8 cellular contexts compared by ENCODE assay signal in genomic region chr17:64965226-64965625, GRCh38. TPM values are rescaled to one million over a fixed set of nuclear protein-coding genes. Genes with fewer than 3 reads are reported as not detected.
DNase-seq lines count a peak whose midpoint lies in the region; ATAC-seq and TF ChIP-seq lines count a peak whose summit lies in the region.
"Not testable (repeated sequence)": the region's sequence is repeated elsewhere in the genome, so short reads cannot be mapped to it uniquely, and the experiment has no call there.

No MANE protein-coding gene starts in this region.

- not testable (repeated sequence) for H3K27ac Mint-ChIP-seq in activated T-helper 17 cell treated with anti-CD3 and anti-CD28 coated beads, Interleukin-2, amount 50 U/mL, for 72 hours; endodermal cell

- DNase-seq in A673 (ENCODE audit: low spot score); MM.1S; endodermal cell; lower lobe of right lung; gastrocnemius medialis: not testable (repeated sequence)
- peak in 1 of 2 experiments; percentile 29 for DNase-seq in SJCRH30

- TF ChIP-seq CTCF in A673 (conservative IDR thresholded peaks at IDR 0.05; ENCODE audit: low read depth, low read length); MM.1S (IDR thresholded peaks at IDR 0.05; ENCODE audit: low read length); endodermal cell (conservative IDR thresholded peaks at IDR 0.05); lower lobe of right lung (IDR thresholded peaks at IDR 0.05); gastrocnemius medialis (IDR thresholded peaks at IDR 0.05 in 4 of 5, conservative IDR thresholded peaks at IDR 0.05 in 1 of 5): not testable (repeated sequence)

- not testable (repeated sequence) for ATAC-seq in activated T-helper 17 cell treated with anti-CD3 and anti-CD28 coated beads, Interleukin-2, amount 50 U/mL, for 72 hours (replicated peaks); lower lobe of right lung
- peak; percentile 16 to 22 for ATAC-seq in gastrocnemius medialis

- H3K4me2 ChIP-seq in MM.1S (ENCODE audit: low read depth, low read length) = peak overlapping the region; percentile 34; the same call in 1 of the 2 replicates

- not testable (repeated sequence) for H3K27me3 Mint-ChIP-seq in activated T-helper 17 cell treated with anti-CD3 and anti-CD28 coated beads, Interleukin-2, amount 50 U/mL, for 72 hours
- H3K27me3 Mint-ChIP-seq in endodermal cell (ENCODE audit: insufficient read depth) = peaks cover 26% of the 10 kb centered on the region

- not testable (repeated sequence) for H4K20me1 ChIP-seq in MM.1S (ENCODE audit: insufficient read depth, low read length)

- H3K9me2 ChIP-seq in MM.1S (replicated peaks; ENCODE audit: insufficient read depth, low read length) = not testable (repeated sequence)

- peaks cover 20% of the 10 kb centered on the region for H3F3A ChIP-seq in MM.1S (ENCODE audit: insufficient read depth, low read length)

- H3K4me3 ChIP-seq in A673 (ENCODE audit: low read depth, low read length, poor library complexity, severe bottlenecking) (peak overlapping the region; percentile 34), GM08714 (ENCODE audit: low read length) (peak overlapping the region; percentile 46; the same call in 1 of the 2 replicates), MM.1S (ENCODE audit: low read length) (peak overlapping the region; percentile 22; the same call in 1 of the 2 replicates), SJCRH30 (peak overlapping the region; percentile 41), lower lobe of right lung (peak overlapping the region; percentile 37), gastrocnemius medialis (peak overlapping the region; percentile 11 to 53 (median 45))
- H3K4me3 ChIP-seq in endodermal cell (ENCODE audit: low read length) = not testable (repeated sequence)

- CTCF ChIA-PET in A673 (lab: Charles Lee) = not testable (repeated sequence)

- 80 to 91% methylated on average over 1 to 3 of the region's 5 CpGs for WGBS in endodermal cell (ENCODE audit: insufficient coverage in 1 of 2, insufficient read length in 1 of 2), 2 experiments

- peak overlapping the region; percentile 70 for H3K4me3 Mint-ChIP-seq in activated T-helper 17 cell treated with anti-CD3 and anti-CD28 coated beads, Interleukin-2, amount 50 U/mL, for 72 hours
- H3K4me3 Mint-ChIP-seq in endodermal cell = peak overlapping the region; percentile 41

- H3K4me1 ChIP-seq in A673 (ENCODE audit: insufficient read depth, low read length, poor library complexity, severe bottlenecking) (peaks cover 34% of the 10 kb centered on the region), MM.1S (ENCODE audit: low read length) (peaks cover 30% of the 10 kb centered on the region), lower lobe of right lung (peaks cover 34% of the 10 kb centered on the region), gastrocnemius medialis (peaks cover 16 to 19% of the 10 kb centered on the region in 2 donors)
- H3K4me1 ChIP-seq in SJCRH30; endodermal cell (ENCODE audit: control insufficient read depth, insufficient read depth, low read length): not testable (repeated sequence)

- POLR2A ChIA-PET in A673 (lab: Charles Lee; ENCODE audit: low non-redundant PET) = not testable (repeated sequence)

- not testable (repeated sequence) for BruUV-seq in A673 (replicated peaks; lab: Mats Ljungman, UMichigan)

- in situ Hi-C loops in gastrocnemius medialis (cut with MboI; ENCODE audit: low sequenced_read_pairs in 4 of 4) = loop anchor here (10.0 to 25.0 kb wide), 4 partner anchors 122 to 822 kb away; partner anchors contain the start of gene AXIN2 (in 1 of the 4)

- not testable (repeated sequence) for H3K36me3 ChIP-seq in A673 (ENCODE audit: insufficient read depth, low read length, poor library complexity, severe bottlenecking); MM.1S (replicated peaks; ENCODE audit: insufficient read depth, low read length); SJCRH30; endodermal cell (ENCODE audit: control insufficient read depth, insufficient read depth, low read length); lower lobe of right lung; gastrocnemius medialis

- intact Hi-C loops in A673 (cut with micrococcal nuclease; ENCODE audit: unreplicated experiment) = loop anchor here (5.0 to 10.0 kb wide), 2 partner anchors 92 to 230 kb away; partner anchors contain the start of gene GNA13
- intact Hi-C loops in lower lobe of right lung (cut with DNase I); gastrocnemius medialis (cut with DNase I; ENCODE audit: low total_unique reads): not testable (repeated sequence)

- H2AFZ ChIP-seq in MM.1S (ENCODE audit: low read length) = 0 out of 2 replicates have a peak overlapping the region, but pooled peaks have one; percentile 17

- not testable (repeated sequence) for H3K79me2 ChIP-seq in MM.1S (ENCODE audit: low read length)

- not testable (repeated sequence) for H3K27me3 ChIP-seq in A673 (replicated peaks; ENCODE audit: insufficient read depth, low read depth, low read length, poor library complexity); MM.1S (replicated peaks; ENCODE audit: insufficient read depth, low read length); SJCRH30; endodermal cell (ENCODE audit: control insufficient read depth, insufficient read depth, low read length, poor library complexity, severe bottlenecking); lower lobe of right lung (ENCODE audit: low read depth); gastrocnemius medialis

- H3K4me1 Mint-ChIP-seq in activated T-helper 17 cell treated with anti-CD3 and anti-CD28 coated beads, Interleukin-2, amount 50 U/mL, for 72 hours = peaks cover 34% of the 10 kb centered on the region
- not testable (repeated sequence) for H3K4me1 Mint-ChIP-seq in endodermal cell

- H3K9me3 Mint-ChIP-seq in activated T-helper 17 cell treated with anti-CD3 and anti-CD28 coated beads, Interleukin-2, amount 50 U/mL, for 72 hours; endodermal cell: not testable (repeated sequence)

- TF ChIP-seq POLR2A in gastrocnemius medialis (IDR thresholded peaks at IDR 0.05) = not testable (repeated sequence)

- H3K9ac ChIP-seq in MM.1S (ENCODE audit: low read length) = peak overlapping the region; percentile 46; the same call in 1 of the 2 replicates
- H3K9ac ChIP-seq in endodermal cell (ENCODE audit: extremely low read depth, low read length, poor library complexity, severe bottlenecking) = not testable (repeated sequence)

- H3K9me3 ChIP-seq in A673 (ENCODE audit: low read depth, low read length, poor library complexity, severe bottlenecking); MM.1S (replicated peaks; ENCODE audit: insufficient read depth, low read length); SJCRH30 (replicated peaks); endodermal cell (ENCODE audit: control insufficient read depth, low read length); lower lobe of right lung; gastrocnemius medialis: not testable (repeated sequence)

- peak overlapping the region; percentile 79 for H3K27ac ChIP-seq in A673 (ENCODE audit: low read depth, low read length, poor library complexity, severe bottlenecking)
- peak overlapping the region; percentile 72; the same call in 1 of the 2 replicates for H3K27ac ChIP-seq in MM.1S (ENCODE audit: low read length)
- peak overlapping the region; percentile 20; the same call in 1 of the 2 replicates for H3K27ac ChIP-seq in SJCRH30
- not testable (repeated sequence) for H3K27ac ChIP-seq in endodermal cell (ENCODE audit: low read depth, low read length)
- H3K27ac ChIP-seq in lower lobe of right lung = peak overlapping the region; percentile 61
- H3K27ac ChIP-seq in gastrocnemius medialis = peak overlapping the region; percentile 80 to 87 (median 84)

- not testable (repeated sequence) for H3K36me3 Mint-ChIP-seq in activated T-helper 17 cell treated with anti-CD3 and anti-CD28 coated beads, Interleukin-2, amount 50 U/mL, for 72 hours (ENCODE audit: low read depth); endodermal cell (ENCODE audit: low read depth)

RNA-seq across cellular contexts. Expression of gene LRRC37A3, which starts 45.9 kb away (rescaled TPM):
- total RNA-seq in A673 (2021) (17.2 and 17.6 TPM in 2 replicates), endodermal cell (10 to 100 TPM; 18.1 to 25.3 TPM), lower lobe of right lung (10.8 TPM), gastrocnemius medialis (1 to 10 TPM in 3 of 4 donors, under 1 TPM in 1; 0.95 to 2.1 (median 1.8) TPM)
- total RNA-seq in SJCRH30 (2014; rRNA removed; shearing (Covaris generic)) = 3.7 and 4.4 TPM in 2 replicates
- 10 to 100 TPM; 10.1 to 17.4 TPM for total RNA-seq in activated T-helper 17 cell treated with anti-CD3 and anti-CD28 coated beads, Interleukin-2, amount 50 U/mL, for 72 hours
- 3.6 TPM for polyA plus RNA-seq in endodermal cell (2013, experiment 1 of 2)
- polyA plus RNA-seq in endodermal cell (2013, experiment 2 of 2) = 5.6 TPM
